8 cellular contexts compared by ENCODE assay signal in the genomic region with DNA sequence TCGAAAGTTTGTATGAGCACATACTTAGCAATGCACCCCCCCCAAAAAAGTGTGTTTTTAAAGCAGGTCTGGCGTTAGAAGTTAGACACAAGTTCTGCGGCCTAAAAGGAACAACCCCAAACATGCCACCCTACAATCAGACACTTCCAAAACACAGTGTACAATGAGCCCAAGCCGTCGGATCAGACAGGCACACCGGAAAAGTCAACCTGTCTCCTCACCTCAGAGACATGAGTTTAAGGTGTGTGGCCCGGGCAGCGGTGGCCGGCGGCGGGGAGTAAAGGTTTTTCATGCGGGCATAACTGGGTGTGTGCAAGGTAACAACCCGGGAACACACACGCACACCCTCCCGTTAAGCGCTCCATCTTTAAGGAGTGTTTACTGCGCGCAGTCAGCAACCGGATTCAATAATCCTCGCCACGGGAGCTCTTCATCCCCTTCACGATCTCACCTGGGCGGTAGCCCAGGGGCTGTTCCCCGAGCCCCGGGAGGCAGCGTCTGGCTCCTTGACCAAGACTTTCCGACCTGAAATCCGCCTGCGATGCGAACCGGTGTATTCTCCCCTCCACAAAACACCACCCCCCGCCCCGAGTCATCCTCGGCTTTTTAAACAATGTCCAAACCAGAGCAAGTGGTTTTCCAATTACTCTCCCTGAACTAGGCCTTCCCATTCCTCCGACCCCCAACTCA. TPM values are rescaled to one million over a fixed set of nuclear protein-coding genes. Genes with fewer than 3 reads are reported as not detected.
DNase-seq lines count a peak whose midpoint lies in the region; ATAC-seq and TF ChIP-seq lines count a peak whose summit lies in the region.
"Not testable (repeated sequence)": the region's sequence is repeated elsewhere in the genome, so short reads cannot be mapped to it uniquely, and the experiment has no call there.

No MANE protein-coding gene starts in this region.

- peak overlapping the region; percentile 100 for H3K4me3 Mint-ChIP-seq in GM23338
- H3K4me3 Mint-ChIP-seq in natural killer cell treated with Interleukin-12 subunit alpha and Interleukin-12 subunit beta and Interleukin-15 and Interleukin-18, amount 100 ng/mL, for 72 hours, result peak overlapping the region; percentile 95

- H3K4me3 ChIP-seq in BLaER1 (peak overlapping the region; percentile 82), GM23338 (peak overlapping the region; percentile 85), WI38 (ENCODE audit: low read depth, low read length) (peak overlapping the region; percentile 89), adrenal gland (peak overlapping the region in 3 of 4 donors; percentile 40 to 99 (median 73))

- peak overlapping the region; percentile 92 for H3K9ac ChIP-seq in BLaER1

- H3K79me2 ChIP-seq in GM23338 (replicated peaks; ENCODE audit: insufficient read depth), result peaks cover 51% of the 10 kb centered on the region

- not testable (repeated sequence) for H3K9me3 Mint-ChIP-seq in GM23338; natural killer cell treated with Interleukin-12 subunit alpha and Interleukin-12 subunit beta and Interleukin-15 and Interleukin-18, amount 100 ng/mL, for 72 hours

- not testable (repeated sequence) for H3K27me3 ChIP-seq in BLaER1; GM23338 (ENCODE audit: insufficient read depth); adrenal gland

- H2AFZ ChIP-seq in GM23338, result not testable (repeated sequence)

- H3K9me2 ChIP-seq in GM23338 (ENCODE audit: insufficient read depth), result not testable (repeated sequence)

- not testable (repeated sequence) for TF ChIP-seq POLR2A in adrenal gland (IDR thresholded peaks at IDR 0.05)

- H4K20me1 ChIP-seq in BLaER1, result peaks cover 53% of the 10 kb centered on the region
- H4K20me1 ChIP-seq in GM23338 (replicated peaks; ENCODE audit: insufficient read depth), result not testable (repeated sequence)

- 0 to 1% (median 1%) methylated on average over 14 to 35 of the region's 35 CpGs for WGBS in adrenal gland, 4 donors

- not testable (repeated sequence) for H3K27me3 Mint-ChIP-seq in GM23338 (ENCODE audit: insufficient read depth, low read depth, poor library complexity); natural killer cell treated with Interleukin-12 subunit alpha and Interleukin-12 subunit beta and Interleukin-15 and Interleukin-18, amount 100 ng/mL, for 72 hours

- H3K27ac ChIP-seq in BLaER1 (peak overlapping the region; percentile 95), adrenal gland (peak overlapping the region; percentile 29 to 99 (median 91))
- H3K27ac ChIP-seq in GM23338 (ENCODE audit: low read depth), result not testable (repeated sequence)

- not testable (repeated sequence) for H3K36me3 Mint-ChIP-seq in GM23338 (ENCODE audit: low read depth); natural killer cell treated with Interleukin-12 subunit alpha and Interleukin-12 subunit beta and Interleukin-15 and Interleukin-18, amount 100 ng/mL, for 72 hours

- H3K4me1 Mint-ChIP-seq in GM23338, result peaks cover 25% of the 10 kb centered on the region
- peaks cover 26 to 37% of the 10 kb centered on the region in 2 donors for H3K4me1 Mint-ChIP-seq in natural killer cell treated with Interleukin-12 subunit alpha and Interleukin-12 subunit beta and Interleukin-15 and Interleukin-18, amount 100 ng/mL, for 72 hours (ENCODE audit: low read depth in 2 of 2)

- H3K36me3 ChIP-seq in BLaER1, result peaks cover 13% of the 10 kb centered on the region; the same call in 1 of the 2 replicates
- not testable (repeated sequence) for H3K36me3 ChIP-seq in GM23338 (ENCODE audit: insufficient read depth); adrenal gland (replicated peaks in 1 of 2)

- ATAC-seq in GM23338, result peak; percentile 10
- not testable (repeated sequence) for ATAC-seq in natural killer cell treated with Interleukin-12 subunit alpha and Interleukin-12 subunit beta and Interleukin-15 and Interleukin-18, amount 100 ng/mL, for 72 hours

- H3K27ac Mint-ChIP-seq in GM23338, result peak overlapping the region; percentile 93
- H3K27ac Mint-ChIP-seq in natural killer cell treated with Interleukin-12 subunit alpha and Interleukin-12 subunit beta and Interleukin-15 and Interleukin-18, amount 100 ng/mL, for 72 hours, result peak overlapping the region; percentile 78 to 94

- intact Hi-C loops in adrenal gland (cut with DNase I); head of caudate nucleus (cut with DNase I): not testable (repeated sequence)

- not testable (repeated sequence) for TF ChIP-seq CTCF in GM23338 (conservative IDR thresholded peaks at IDR 0.05; ENCODE audit: low read depth in 2 of 2); WI38 (IDR thresholded peaks at IDR 0.05; ENCODE audit: low read depth, low read length); adrenal gland (IDR thresholded peaks at IDR 0.05)

- not testable (repeated sequence) for H3K9me3 ChIP-seq in BLaER1; adrenal gland (replicated peaks in 1 of 3)

- peak; percentile 34 for DNase-seq in GM23338 (ENCODE audit: low spot score)
- DNase-seq in NCI-H146 treated with DMSO at 0.1 percent for 48 hours (lab: John Stamatoyannopoulos, UW; ENCODE audit: unreplicated experiment), result peak; percentile 12
- DNase-seq in adrenal gland, result peak in 5 of 7 donors; percentile 8 to 61 (median 33)
- DNase-seq in head of caudate nucleus, result peak in 31 of 42 donors; percentile 7 to 57 (median 28)
- not testable (repeated sequence) for DNase-seq in natural killer cell treated with Interleukin-12 subunit alpha and Interleukin-12 subunit beta and Interleukin-15 and Interleukin-18, amount 100 ng/mL, for 72 hours (ENCODE audit: low spot score)
- peak; percentile 8 for DNase-seq in stimulated activated CD8-positive, alpha-beta memory T cell treated with anti-CD3 and anti-CD28 coated beads, Interleukin-12 subunit alpha, Interleukin-12 subunit beta, amount 100 ng/mL, for 24 hours (ENCODE audit: extremely low read depth)

- H3F3A ChIP-seq in GM23338 (replicated peaks; ENCODE audit: low read depth), result not testable (repeated sequence)

- H3K4me2 ChIP-seq in BLaER1 (peak overlapping the region; percentile 88), GM23338 (peak overlapping the region; percentile 90)

- H3K4me1 ChIP-seq in BLaER1, result peaks cover 19% of the 10 kb centered on the region
- peaks cover 13% of the 10 kb centered on the region for H3K4me1 ChIP-seq in GM23338 (ENCODE audit: insufficient read depth)
- peaks cover 24 to 36% of the 10 kb centered on the region in 2 donors for H3K4me1 ChIP-seq in adrenal gland (replicated peaks in 1 of 2)

RNA-seq across cellular contexts. Expression of a gene that starts 0.9 kb away (rescaled TPM):
- 29.6 and 38.1 TPM in 2 replicates for total RNA-seq in GM23338 (2014; rRNA removed; shearing (Covaris generic))
- polyA plus RNA-seq in GM23338 (2016; fragmentation: Nextera tagmentation; extraction: Ambion mirVana), result 9.4 and 12.1 TPM in 2 replicates
- total RNA-seq in adrenal gland, result 10 to 100 TPM; 13.2 to 27.5 (median 16.6) TPM
- polyA plus RNA-seq in adrenal gland, result 10 to 100 TPM in 1 of 3 donors, 1 to 10 TPM in 2; 7.7 to 15.8 (median 7.9) TPM
- total RNA-seq in natural killer cell treated with Interleukin-12 subunit alpha and Interleukin-12 subunit beta and Interleukin-15 and Interleukin-18, amount 100 ng/mL, for 72 hours, result 10 to 100 TPM; 18.0 to 26.1 TPM
